In the genomic region with DNA sequence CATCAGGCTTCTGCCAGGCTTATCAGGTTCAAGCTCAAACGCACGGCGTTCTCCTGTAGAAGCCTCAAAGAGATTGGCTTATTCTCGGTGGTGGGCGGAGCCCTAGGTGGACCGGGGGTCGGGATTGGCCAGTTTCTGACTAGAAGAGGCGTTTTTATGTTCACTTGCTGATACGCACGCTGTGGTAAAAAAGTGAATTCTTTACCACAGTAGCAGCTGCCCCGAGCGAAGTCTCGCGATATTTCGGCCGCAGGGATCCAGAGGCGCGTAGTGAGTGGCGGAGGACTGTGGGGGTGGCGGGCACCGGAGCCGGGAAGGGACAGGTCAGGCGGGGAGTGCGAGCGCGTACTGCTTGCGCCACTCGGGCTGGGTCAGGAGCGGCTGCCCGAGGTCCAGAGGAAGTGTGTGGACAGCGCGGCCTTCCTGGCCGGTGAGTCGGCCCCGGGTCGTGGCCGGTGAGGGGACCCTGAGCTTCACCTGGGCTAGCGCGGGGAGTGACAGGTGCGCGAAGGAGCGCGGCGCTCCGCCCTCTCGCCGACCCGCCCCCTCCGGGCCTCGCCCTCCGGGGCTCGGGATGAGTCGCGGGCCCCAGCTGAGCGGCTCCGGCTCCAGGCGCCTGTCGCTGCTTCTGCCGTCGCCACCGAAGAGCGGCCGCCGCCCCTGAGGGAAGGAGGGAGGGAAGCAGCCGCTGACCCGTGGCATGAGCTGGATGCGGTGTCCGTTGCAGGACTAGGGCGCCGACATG, we compare ENCODE assay signal across 8 cellular contexts. TPM values are rescaled to one million over a fixed set of nuclear protein-coding genes. Genes with fewer than 3 reads are reported as not detected.
DNase-seq lines count a peak whose midpoint lies in the region; ATAC-seq, FAIRE-seq and TF ChIP-seq lines count a peak whose summit lies in the region.

Gene DMXL1, plus strand, starts transcription at position 260 of the 745 bp plus-strand sequence. Its CDS starts 483 bp downstream, at position 743.

- H3K18ac ChIP-seq in trophoblast cell (ENCODE audit: low read length) = peak within 1 kb of the TSS; percentile 81

- no peak within 1 kb of the TSS for H2AK5ac ChIP-seq in trophoblast cell (ENCODE audit: low read length)

- H3K14ac ChIP-seq in trophoblast cell (ENCODE audit: low read length) = peak within 1 kb of the TSS; percentile 95

- H3K36me3 ChIP-seq in trophoblast cell (ENCODE audit: control insufficient read depth in 1 of 2, insufficient read depth in 2 of 2, low read length in 2 of 2) (no peaks in the 10 kb centered on the region), transverse colon (no peaks in the 10 kb centered on the region)

- H3K9me3 ChIP-seq in trophoblast cell (ENCODE audit: insufficient read depth, low read depth, low read length) (no peaks in the 10 kb centered on the region), transverse colon (no peaks in the 10 kb centered on the region)

- H3K27ac Mint-ChIP-seq in T-cell = peak within 1 kb of the TSS; percentile 99

- peak within 1 kb of the TSS; percentile 87 for H3K9ac ChIP-seq in trophoblast cell (ENCODE audit: low read length)

- peak within 1 kb of the TSS; percentile 73 for H3K4me2 ChIP-seq in trophoblast cell (ENCODE audit: low read length)

- peak; percentile 67 for TF ChIP-seq POLR2A in GM12891 (IDR thresholded peaks at IDR 0.05; ENCODE audit: low read depth, low read length)
- peak; percentile 93 for TF ChIP-seq POLR2A in transverse colon (IDR thresholded peaks at IDR 0.05)

- peak within 1 kb of the TSS; percentile 92 for H4K8ac ChIP-seq in trophoblast cell (ENCODE audit: low read depth, low read length)

- peak within 1 kb of the TSS; percentile 82 for H3K4ac ChIP-seq in trophoblast cell (ENCODE audit: low read depth, low read length)

- peaks cover 35 to 38% (median 36%) of the 10 kb centered on the region in 3 donors for H3K4me1 Mint-ChIP-seq in T-cell

- H3K79me2 ChIP-seq in trophoblast cell (ENCODE audit: control insufficient read depth, insufficient read depth, low read length, poor library complexity) = peaks cover 2% of the 10 kb centered on the region

- no peaks in the 10 kb centered on the region for H3K9me3 Mint-ChIP-seq in T-cell

- H3K23ac ChIP-seq in trophoblast cell (ENCODE audit: low read length) = no peak within 1 kb of the TSS

- POLR2A ChIA-PET in T-cell (lab: Charles Lee) = interaction anchor here in 1 of 2 donors (0.7 to 1.6 kb wide), 7 partner anchors 10 to 217 kb away, joined by 3 to 8 read pairs (median 4); no protein-coding TSS in a partner anchor

- peak; percentile 44 for DNase-seq in GM12891 (ENCODE audit: insufficient read length, low spot score)
- peak; percentile 96 for DNase-seq in NCI-H1436 treated with DMSO at 0.1 percent for 48 hours (lab: John Stamatoyannopoulos, UW)
- DNase-seq in T-cell = peak; percentile 92 to 99 (median 98)
- peak; percentile 99 for DNase-seq in cardiac septum (ENCODE audit: low spot score)
- DNase-seq in trophoblast cell = peak; percentile 100
- peak; percentile 99 for DNase-seq in transverse colon

- H3K4me1 ChIP-seq in trophoblast cell (ENCODE audit: control insufficient read depth in 1 of 2, insufficient read depth in 2 of 2, low read length in 2 of 2) (peaks cover 0 to 2% of the 10 kb centered on the region in 2 experiments), transverse colon (peaks cover 16 to 47% (median 27%) of the 10 kb centered on the region in 4 donors)

- peaks cover 6% of the 10 kb centered on the region for H3K36me3 Mint-ChIP-seq in T-cell

- CTCF ChIA-PET in T-cell (lab: Charles Lee) = interaction anchor here (0.6 to 1.7 kb wide), 15 partner anchors 13 to 364 kb away, joined by 3 to 21 read pairs (median 4); partner anchors contain the start of gene DTWD2 (in 1 of the 2)

- H4K12ac ChIP-seq in trophoblast cell (ENCODE audit: low read depth, low read length) = peak within 1 kb of the TSS; percentile 93

- intact Hi-C loops in cardiac septum (cut with DNase I) = loop anchor here (2.0 to 5.0 kb wide), 3 partner anchors 84 to 381 kb away; partner anchors contain the start of genes DTWD2 and HSD17B4
- intact Hi-C loops in transverse colon (cut with DNase I; ENCODE audit: low total_unique reads) = no loop called here

- no peak for TF ChIP-seq EP300 in transverse colon (IDR thresholded peaks at IDR 0.05; ENCODE audit: low read depth)

- 0 to 1% (median 0%) methylated on average over 45 to 70 of the region's 70 CpGs for WGBS in adipose tissue, 3 donors
- WGBS in trophoblast cell (ENCODE audit: extremely low coverage, insufficient coverage, insufficient read length) = no CpG with 5 or more reads among the region's 70 CpGs
- WGBS in transverse colon (ENCODE audit: low coverage in 1 of 2), 2 donors = 0% methylated on average over 39 of the region's 70 CpGs; no CpG with 5 or more reads in 1 of the 2 donors

- peak within 1 kb of the TSS; percentile 51 for H2BK5ac ChIP-seq in trophoblast cell (ENCODE audit: low read depth, low read length, poor library complexity)

- peak within 1 kb of the TSS; percentile 95 for H3K27ac ChIP-seq in adipose tissue (ENCODE audit: low read depth, low read length)
- peak within 1 kb of the TSS; percentile 65 for H3K27ac ChIP-seq in trophoblast cell (ENCODE audit: low read depth, low read length)
- H3K27ac ChIP-seq in transverse colon = peak within 1 kb of the TSS; percentile 94 to 98 (median 97)

- H3K4me3 Mint-ChIP-seq in T-cell = peak within 1 kb of the TSS; percentile 91 to 99 (median 99)

- H3K79me1 ChIP-seq in trophoblast cell (ENCODE audit: low read length) = peaks cover 6% of the 10 kb centered on the region

- H4K91ac ChIP-seq in trophoblast cell (ENCODE audit: low read depth, low read length) = peak within 1 kb of the TSS; percentile 86

- H2BK120ac ChIP-seq in trophoblast cell (ENCODE audit: insufficient read depth, low read length, poor library complexity) = peak within 1 kb of the TSS; percentile 87

- H3K27me3 Mint-ChIP-seq in T-cell = no peaks in the 10 kb centered on the region

- H2BK12ac ChIP-seq in trophoblast cell (ENCODE audit: low read length) = no peak within 1 kb of the TSS

- H2AFZ ChIP-seq in trophoblast cell (ENCODE audit: insufficient read depth, low read length, poor library complexity) = peak within 1 kb of the TSS; percentile 99

- in situ Hi-C loops in transverse colon (cut with MboI; ENCODE audit: low pct_ligation_motif_present in 1 of 4, low pct_unique_long_range_greater_than_20kb in 1 of 4, low sequenced_read_pairs in 3 of 4) = no loop called here

- H3K27me3 ChIP-seq in trophoblast cell (ENCODE audit: insufficient read depth, low read length) = no peaks in the 10 kb centered on the region
- no peaks in the 10 kb centered on the region for H3K27me3 ChIP-seq in transverse colon

- peak; percentile 78 for ATAC-seq in HG02840 (IDR thresholded peaks at IDR 0.05; ENCODE audit: low FRiP score, unreplicated experiment)
- ATAC-seq in T-cell (replicated peaks in 1 of 4) = peak; percentile 84 to 87 (median 86)

- peak in 1 of 5 experiments; percentile 9 for TF ChIP-seq CTCF in transverse colon (IDR thresholded peaks at IDR 0.05)

- H3K4me3 ChIP-seq in trophoblast cell (ENCODE audit: low read depth, low read length) = peak within 1 kb of the TSS; percentile 95
- peak within 1 kb of the TSS; percentile 68 to 88 (median 77) for H3K4me3 ChIP-seq in transverse colon

- peak; percentile 91 for FAIRE-seq in GM12891 (lab: Jason Lieb, UNC)

TF ChIP-seq in GM12891, 5 proteins besides CTCF, POLR2A, EP300 and RAD21:
- TF ChIP-seq PAX5 (IDR thresholded peaks at IDR 0.05; ENCODE audit: insufficient read depth, low read length, severe bottlenecking) = no peak
- TF ChIP-seq POU2F2 (IDR thresholded peaks at IDR 0.05; ENCODE audit: low read depth, low read length) = no peak
- no peak for TF ChIP-seq SPI1 (IDR thresholded peaks at IDR 0.05; ENCODE audit: low read depth, low read length)
- peak; percentile 70; the same call in 1 of the 2 replicates for TF ChIP-seq POLR2AphosphoS5 (IDR thresholded peaks at IDR 0.05; ENCODE audit: low read depth, low read length)
- TF ChIP-seq TAF1 (IDR thresholded peaks at IDR 0.05; ENCODE audit: low read depth, low read length) = peak; percentile 50; the same call in 1 of the 2 replicates

RNA-seq across cellular contexts. Expression of gene DMXL1, which starts in this region (rescaled TPM):
- 17.9 TPM for polyA plus RNA-seq in GM12891 (2012; ENCODE audit: low read depth, missing spikeins)
- total RNA-seq in T-cell = 10 to 100 TPM; 25.8 to 37.2 (median 28.2) TPM
- polyA plus RNA-seq in adipose tissue = 10 to 100 TPM in 1 of 3 donors, 1 to 10 TPM in 2; 8.2 to 10.7 (median 8.9) TPM
- 28.2 TPM for total RNA-seq in cardiac septum
- 13.8 and 15.1 TPM in 2 replicates for polyA plus RNA-seq in trophoblast cell (2013)
- 10 to 100 TPM; 44.6 to 84.8 (median 58.2) TPM for total RNA-seq in transverse colon

Comparison
In these comparisons a context has a peak if more than half of its experiments do, and no peak if none do; other contexts are left out.
1. Peak in every context shown above with its lines: DNase-seq, ATAC-seq, H3K4me3 ChIP-seq and H3K27ac ChIP-seq.
2. DNase-seq: peak in every context shown above with its lines; median percentile 100 in trophoblast cell; 99 in cardiac septum; 99 in transverse colon; 98 in T-cell; 96 in NCI-H1436 treated with DMSO at 0.1 percent for 48 hours; 44 in GM12891.